ENCODE assay signal across 8 cellular contexts in the genomic region with DNA sequence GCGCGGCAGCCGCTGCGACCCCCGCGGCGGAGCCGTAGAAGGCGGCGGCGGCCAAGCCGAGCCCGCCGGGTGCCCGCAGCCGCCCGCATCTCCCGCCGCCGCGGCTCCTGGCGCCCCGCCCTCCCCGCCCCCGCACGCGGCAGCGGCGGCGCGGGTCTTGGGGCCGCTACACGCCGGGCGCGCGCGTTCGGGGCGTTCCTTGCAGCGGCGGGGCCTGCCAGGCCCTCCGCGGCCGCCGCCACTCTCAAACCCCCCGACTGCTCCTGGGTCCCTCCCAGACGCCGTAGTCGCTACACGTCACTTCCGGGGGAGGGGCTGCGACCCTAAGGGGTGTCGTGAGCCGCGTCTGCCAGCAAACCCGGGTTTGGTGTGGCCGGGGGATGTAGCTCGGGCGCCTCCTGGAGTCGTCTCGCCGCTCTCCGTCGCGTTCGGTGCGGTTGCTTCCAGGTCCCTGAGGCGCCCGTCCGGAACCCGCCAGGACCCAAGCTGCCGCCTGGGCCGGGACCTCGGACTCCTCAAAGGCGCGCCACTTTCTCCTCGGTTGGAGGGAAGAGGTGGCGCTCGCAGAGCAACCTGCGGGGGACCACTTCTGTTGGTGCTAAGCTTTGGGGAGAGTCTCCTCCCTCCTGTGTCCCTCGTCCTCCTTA. TPM values are rescaled to one million over a fixed set of nuclear protein-coding genes. Genes with fewer than 3 reads are reported as not detected.
A peak's percentile ranks its signal among the peaks of the same experiment; 100 is the strongest.
DNase-seq lines count a peak whose midpoint lies in the region; ATAC-seq and TF ChIP-seq lines count a peak whose summit lies in the region.

A gene with protein sequence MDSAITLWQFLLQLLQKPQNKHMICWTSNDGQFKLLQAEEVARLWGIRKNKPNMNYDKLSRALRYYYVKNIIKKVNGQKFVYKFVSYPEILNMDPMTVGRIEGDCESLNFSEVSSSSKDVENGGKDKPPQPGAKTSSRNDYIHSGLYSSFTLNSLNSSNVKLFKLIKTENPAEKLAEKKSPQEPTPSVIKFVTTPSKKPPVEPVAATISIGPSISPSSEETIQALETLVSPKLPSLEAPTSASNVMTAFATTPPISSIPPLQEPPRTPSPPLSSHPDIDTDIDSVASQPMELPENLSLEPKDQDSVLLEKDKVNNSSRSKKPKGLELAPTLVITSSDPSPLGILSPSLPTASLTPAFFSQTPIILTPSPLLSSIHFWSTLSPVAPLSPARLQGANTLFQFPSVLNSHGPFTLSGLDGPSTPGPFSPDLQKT (minus strand): TSS at position 285 of the 647 bp plus-strand sequence. CDS start 8,129 bp downstream, outside the sequence.

- peaks cover 48% of the 10 kb centered on the region for H3K79me2 ChIP-seq in DOHH2 (ENCODE audit: control insufficient read depth, low read length)

- no peaks in the 10 kb centered on the region for H3K9me2 ChIP-seq in DOHH2 (replicated peaks; ENCODE audit: control insufficient read depth, low read length)

- H3K36me3 Mint-ChIP-seq in activated T-helper 1 cell treated with anti-CD3 and anti-CD28 coated beads, Interleukin-12 subunit alpha, Interleukin-12 subunit beta, Interleukin-2, Interleukin-4 antibody, amounts not matched to agents 30 ng/mL and 10 ng/mL and 1 ng/mL, durations not matched to agents 14 hours and 24 hours and 36 hours (ENCODE audit: low read depth): peaks cover 17% of the 10 kb centered on the region
- H3K36me3 Mint-ChIP-seq in naive thymus-derived CD4-positive, alpha-beta T cell: peaks cover 0 to 16% (median 5%) of the 10 kb centered on the region in 5 donors
- peaks cover 4 to 6% of the 10 kb centered on the region in 2 donors for H3K36me3 Mint-ChIP-seq in stimulated activated naive B cell treated with anti-CD40 and anti-IgM and Interleukin-4, amounts not matched to agents 10 μg/mL and 1 μg/mL and 100 μg/mL, for 72 hours

- H3K27me3 Mint-ChIP-seq in activated T-helper 1 cell treated with anti-CD3 and anti-CD28 coated beads, Interleukin-12 subunit alpha, Interleukin-12 subunit beta, Interleukin-2, Interleukin-4 antibody, amounts not matched to agents 30 ng/mL and 10 ng/mL and 1 ng/mL, durations not matched to agents 14 hours and 24 hours and 36 hours (ENCODE audit: insufficient read depth): peaks cover 10% of the 10 kb centered on the region
- peaks cover 0 to 7% (median 0%) of the 10 kb centered on the region in 5 donors for H3K27me3 Mint-ChIP-seq in naive thymus-derived CD4-positive, alpha-beta T cell
- no peaks in the 10 kb centered on the region for H3K27me3 Mint-ChIP-seq in stimulated activated naive B cell treated with anti-CD40 and anti-IgM and Interleukin-4, amounts not matched to agents 10 μg/mL and 1 μg/mL and 100 μg/mL, for 72 hours

- peaks cover 28% of the 10 kb centered on the region for H3K36me3 ChIP-seq in DOHH2 (ENCODE audit: control insufficient read depth, low read length)
- H3K36me3 ChIP-seq in naive thymus-derived CD4-positive, alpha-beta T cell (ENCODE audit: control insufficient read depth in 2 of 3, insufficient read depth in 3 of 3, low read length in 3 of 3): no peaks in the 10 kb centered on the region

- H3K4me1 Mint-ChIP-seq in activated T-helper 1 cell treated with anti-CD3 and anti-CD28 coated beads, Interleukin-12 subunit alpha, Interleukin-12 subunit beta, Interleukin-2, Interleukin-4 antibody, amounts not matched to agents 30 ng/mL and 10 ng/mL and 1 ng/mL, durations not matched to agents 14 hours and 24 hours and 36 hours (ENCODE audit: low read depth): peaks cover 53% of the 10 kb centered on the region
- H3K4me1 Mint-ChIP-seq in naive thymus-derived CD4-positive, alpha-beta T cell: peaks cover 23 to 51% (median 37%) of the 10 kb centered on the region in 7 donors
- peaks cover 7 to 36% of the 10 kb centered on the region in 2 donors for H3K4me1 Mint-ChIP-seq in stimulated activated naive B cell treated with anti-CD40 and anti-IgM and Interleukin-4, amounts not matched to agents 10 μg/mL and 1 μg/mL and 100 μg/mL, for 72 hours

- peaks cover 6% of the 10 kb centered on the region; the same call in 1 of the 2 replicates for H4K20me1 ChIP-seq in DOHH2 (ENCODE audit: control insufficient read depth, insufficient read depth, low read depth, low read length)

- peak within 1 kb of the TSS; percentile 93 for H3K4me2 ChIP-seq in DOHH2 (ENCODE audit: low read length)

- peak; percentile 76 for TF ChIP-seq CTCF in DOHH2 (IDR thresholded peaks at IDR 0.05; ENCODE audit: low read depth, low read length, poor library complexity, severe bottlenecking)

- peak within 1 kb of the TSS; percentile 97 for H3K4me3 Mint-ChIP-seq in activated T-helper 1 cell treated with anti-CD3 and anti-CD28 coated beads, Interleukin-12 subunit alpha, Interleukin-12 subunit beta, Interleukin-2, Interleukin-4 antibody, amounts not matched to agents 30 ng/mL and 10 ng/mL and 1 ng/mL, durations not matched to agents 14 hours and 24 hours and 36 hours
- peak within 1 kb of the TSS; percentile 85 to 100 (median 94) for H3K4me3 Mint-ChIP-seq in naive thymus-derived CD4-positive, alpha-beta T cell
- peak within 1 kb of the TSS; percentile 84 to 90 for H3K4me3 Mint-ChIP-seq in stimulated activated naive B cell treated with anti-CD40 and anti-IgM and Interleukin-4, amounts not matched to agents 10 μg/mL and 1 μg/mL and 100 μg/mL, for 72 hours

- H3K27me3 ChIP-seq in DOHH2 (ENCODE audit: control insufficient read depth, low read length): no peaks in the 10 kb centered on the region
- H3K27me3 ChIP-seq in naive thymus-derived CD4-positive, alpha-beta T cell (ENCODE audit: control insufficient read depth in 2 of 2, insufficient read depth in 2 of 2, low read length in 2 of 2): no peaks in the 10 kb centered on the region

- CTCF ChIA-PET in naive thymus-derived CD4-positive, alpha-beta T cell (lab: Charles Lee): interaction anchor here (0.6 to 6.0 kb wide), 16 partner anchors 16 to 509 kb away, joined by 3 to 143 read pairs (median 3); no protein-coding TSS in a partner anchor

- POLR2A ChIA-PET in naive thymus-derived CD4-positive, alpha-beta T cell (lab: Charles Lee): interaction anchor here (0.6 to 6.8 kb wide), 32 partner anchors 9 to 1249 kb away, joined by 3 to 290 read pairs (median 4); a partner anchor contains a TSS

- ATAC-seq in GM21825 (IDR thresholded peaks at IDR 0.05; ENCODE audit: unreplicated experiment): peak; percentile 77
- ATAC-seq in naive thymus-derived CD4-positive, alpha-beta T cell: peak; percentile 92
- ATAC-seq in stimulated activated naive B cell treated with anti-CD40 and anti-IgM and Interleukin-4, amounts not matched to agents 10 μg/mL and 1 μg/mL and 100 μg/mL, for 72 hours (replicated peaks): peak; percentile 85 to 90

- peaks cover 9% of the 10 kb centered on the region for H3F3A ChIP-seq in DOHH2 (ENCODE audit: control insufficient read depth, insufficient read depth)

- DNase-seq in Kasumi-1 (lab: John Stamatoyannopoulos, UW) (peak; percentile 94 to 96), RKO (ENCODE audit: low spot score) (peak; percentile 97), fibroblast of gingiva (ENCODE audit: low read depth) (peak; percentile 98)
- DNase-seq in activated T-helper 1 cell treated with anti-CD3 and anti-CD28 coated beads, Interleukin-12 subunit alpha, Interleukin-12 subunit beta, Interleukin-2, Interleukin-4 antibody, amounts not matched to agents 30 ng/mL and 10 ng/mL and 1 ng/mL, durations not matched to agents 14 hours and 24 hours and 36 hours (ENCODE audit: low spot score): peak; percentile 99
- peak; percentile 98 to 100 (median 99) for DNase-seq in naive thymus-derived CD4-positive, alpha-beta T cell
- peak; percentile 98 for DNase-seq in stimulated activated naive B cell treated with anti-CD40 and anti-IgM and Interleukin-4, amounts not matched to agents 10 μg/mL and 1 μg/mL and 100 μg/mL, for 72 hours

- intact Hi-C loops in activated T-helper 1 cell treated with anti-CD3 and anti-CD28 coated beads, Interleukin-12 subunit alpha, Interleukin-12 subunit beta, Interleukin-2, Interleukin-4 antibody, amounts not matched to agents 30 ng/mL and 10 ng/mL and 1 ng/mL, durations not matched to agents 14 hours and 24 hours and 36 hours (cut with micrococcal nuclease): loop anchor here (1.0 to 5.0 kb wide), 14 partner anchors 15 to 509 kb away; a partner anchor contains a TSS
- intact Hi-C loops in naive thymus-derived CD4-positive, alpha-beta T cell (cut with micrococcal nuclease): loop anchor here (1.0 to 10.0 kb wide), 20 partner anchors 21 to 1290 kb away; a partner anchor contains a TSS

- peaks cover 34% of the 10 kb centered on the region for H3K4me1 ChIP-seq in DOHH2 (ENCODE audit: control insufficient read depth, low read length)
- H3K4me1 ChIP-seq in naive thymus-derived CD4-positive, alpha-beta T cell (ENCODE audit: control insufficient read depth in 2 of 2, insufficient read depth in 2 of 2, low read length in 2 of 2): peaks cover 20 to 33% of the 10 kb centered on the region in 2 donors

- H3K4me3 ChIP-seq in DOHH2 (ENCODE audit: low read length): peak within 1 kb of the TSS; percentile 89
- H3K4me3 ChIP-seq in naive thymus-derived CD4-positive, alpha-beta T cell (ENCODE audit: low read length): peak within 1 kb of the TSS; percentile 84

- H3K9me3 Mint-ChIP-seq in activated T-helper 1 cell treated with anti-CD3 and anti-CD28 coated beads, Interleukin-12 subunit alpha, Interleukin-12 subunit beta, Interleukin-2, Interleukin-4 antibody, amounts not matched to agents 30 ng/mL and 10 ng/mL and 1 ng/mL, durations not matched to agents 14 hours and 24 hours and 36 hours: no peaks in the 10 kb centered on the region
- no peaks in the 10 kb centered on the region for H3K9me3 Mint-ChIP-seq in naive thymus-derived CD4-positive, alpha-beta T cell
- H3K9me3 Mint-ChIP-seq in stimulated activated naive B cell treated with anti-CD40 and anti-IgM and Interleukin-4, amounts not matched to agents 10 μg/mL and 1 μg/mL and 100 μg/mL, for 72 hours: no peaks in the 10 kb centered on the region

- H3K27ac ChIP-seq in DOHH2 (ENCODE audit: low read depth, low read length): peak within 1 kb of the TSS; percentile 92
- H3K27ac ChIP-seq in naive thymus-derived CD4-positive, alpha-beta T cell (ENCODE audit: low read depth, low read length): peak within 1 kb of the TSS; percentile 95

- H3K9me3 ChIP-seq in DOHH2 (ENCODE audit: control insufficient read depth, insufficient read depth, low read length): no peaks in the 10 kb centered on the region
- H3K9me3 ChIP-seq in naive thymus-derived CD4-positive, alpha-beta T cell (ENCODE audit: control insufficient read depth in 2 of 3, low read length in 3 of 3): no peaks in the 10 kb centered on the region

- H3K27ac Mint-ChIP-seq in activated T-helper 1 cell treated with anti-CD3 and anti-CD28 coated beads, Interleukin-12 subunit alpha, Interleukin-12 subunit beta, Interleukin-2, Interleukin-4 antibody, amounts not matched to agents 30 ng/mL and 10 ng/mL and 1 ng/mL, durations not matched to agents 14 hours and 24 hours and 36 hours: peak within 1 kb of the TSS; percentile 99
- H3K27ac Mint-ChIP-seq in naive thymus-derived CD4-positive, alpha-beta T cell: peak within 1 kb of the TSS; percentile 89 to 99 (median 97)
- H3K27ac Mint-ChIP-seq in stimulated activated naive B cell treated with anti-CD40 and anti-IgM and Interleukin-4, amounts not matched to agents 10 μg/mL and 1 μg/mL and 100 μg/mL, for 72 hours: peak within 1 kb of the TSS; percentile 97

RNA-seq across cellular contexts. Expression of the gene that starts here (rescaled TPM):
- total RNA-seq in activated T-helper 1 cell treated with anti-CD3 and anti-CD28 coated beads, Interleukin-12 subunit alpha, Interleukin-12 subunit beta, Interleukin-2, Interleukin-4 antibody, amounts not matched to agents 30 ng/mL and 10 ng/mL and 1 ng/mL, durations not matched to agents 14 hours and 24 hours and 36 hours: 81.1 and 86.2 TPM in 2 replicates
- 100 to 1,000 TPM; 104 to 250 (median 156) TPM for total RNA-seq in naive thymus-derived CD4-positive, alpha-beta T cell
- 1 to 10 TPM; 4.0 to 7.3 TPM for polyA plus RNA-seq in naive thymus-derived CD4-positive, alpha-beta T cell

Comparison
In these comparisons a context has a peak if more than half of its experiments do, and no peak if none do; other contexts are left out.
1. Peak in every context shown above with its lines: DNase-seq, ATAC-seq, H3K4me3 ChIP-seq and H3K27ac ChIP-seq.